Comparison of ENCODE assay signal across 8 cellular contexts in genomic region chr2:218582085-218582484, GRCh38. TPM values are rescaled to one million over a fixed set of nuclear protein-coding genes. Genes with fewer than 3 reads are reported as not detected.
DNase-seq lines count a peak whose midpoint lies in the region; ATAC-seq and TF ChIP-seq lines count a peak whose summit lies in the region.

No MANE protein-coding gene starts in this region.

- ATAC-seq in activated CD4-positive, CD25-positive, alpha-beta regulatory T cell treated with anti-CD3 and anti-CD28 coated beads, Interleukin-2, amount 50 U/mL, for 24 hours = peak; percentile 99 to 100
- peak; percentile 68 for ATAC-seq in HG03439 (IDR thresholded peaks at IDR 0.05; ENCODE audit: unreplicated experiment)

- intact Hi-C loops in activated T-helper 2 cell treated with anti-CD3 and anti-CD28 coated beads, Interferon-gamma antibody, Interleukin-2, Interleukin-4, amounts not matched to agents 10 μg/mL and 5 μg/mL and 100 μg/mL, durations not matched to agents 14 hours and 24 hours and 36 hours (cut with micrococcal nuclease) = loop anchor here (1.0 to 5.0 kb wide), 2 partner anchors 14 to 175 kb away; partner anchors contain the start of genes CNOT9 and USP37
- intact Hi-C loops in posterior vena cava (cut with DNase I) (no loop called here), uterus (cut with DNase I; ENCODE audit: low total_unique reads) (no loop called here)

- peaks cover 69% of the 10 kb centered on the region for H3K36me3 Mint-ChIP-seq in activated T-helper 2 cell treated with anti-CD3 and anti-CD28 coated beads, Interferon-gamma antibody, Interleukin-2, Interleukin-4, amounts not matched to agents 10 μg/mL and 5 μg/mL and 100 μg/mL, durations not matched to agents 14 hours and 24 hours and 36 hours (ENCODE audit: low read depth)
- H3K36me3 Mint-ChIP-seq in glutamatergic neuron (ENCODE audit: unreplicated experiment) = no peaks in the 10 kb centered on the region

- no peaks in the 10 kb centered on the region for H3K27me3 Mint-ChIP-seq in activated T-helper 2 cell treated with anti-CD3 and anti-CD28 coated beads, Interferon-gamma antibody, Interleukin-2, Interleukin-4, amounts not matched to agents 10 μg/mL and 5 μg/mL and 100 μg/mL, durations not matched to agents 14 hours and 24 hours and 36 hours (ENCODE audit: low read depth)
- H3K27me3 Mint-ChIP-seq in glutamatergic neuron (ENCODE audit: unreplicated experiment) = no peaks in the 10 kb centered on the region

- TF ChIP-seq POLR2A in uterus (IDR thresholded peaks at IDR 0.05) = no peak

- peaks cover 33% of the 10 kb centered on the region for H3K4me1 Mint-ChIP-seq in activated T-helper 2 cell treated with anti-CD3 and anti-CD28 coated beads, Interferon-gamma antibody, Interleukin-2, Interleukin-4, amounts not matched to agents 10 μg/mL and 5 μg/mL and 100 μg/mL, durations not matched to agents 14 hours and 24 hours and 36 hours (ENCODE audit: low read depth)
- H3K4me1 Mint-ChIP-seq in glutamatergic neuron (ENCODE audit: low read depth, unreplicated experiment) = peaks cover 2% of the 10 kb centered on the region

- H3K36me3 ChIP-seq in uterus = no peaks in the 10 kb centered on the region

- H3K4me3 ChIP-seq in uterus = no peak overlapping the region

- TF ChIP-seq CTCF in uterus (IDR thresholded peaks at IDR 0.05) (no peak), glutamatergic neuron (IDR thresholded peaks at IDR 0.05; ENCODE audit: partially characterized antibody, unreplicated experiment) (no peak)

- no peak overlapping the region for H3K4me3 Mint-ChIP-seq in activated T-helper 2 cell treated with anti-CD3 and anti-CD28 coated beads, Interferon-gamma antibody, Interleukin-2, Interleukin-4, amounts not matched to agents 10 μg/mL and 5 μg/mL and 100 μg/mL, durations not matched to agents 14 hours and 24 hours and 36 hours (ENCODE audit: low read depth)
- H3K4me3 Mint-ChIP-seq in glutamatergic neuron (ENCODE audit: unreplicated experiment) = no peak overlapping the region

- H3K9me3 Mint-ChIP-seq in activated T-helper 2 cell treated with anti-CD3 and anti-CD28 coated beads, Interferon-gamma antibody, Interleukin-2, Interleukin-4, amounts not matched to agents 10 μg/mL and 5 μg/mL and 100 μg/mL, durations not matched to agents 14 hours and 24 hours and 36 hours = no peaks in the 10 kb centered on the region
- no peaks in the 10 kb centered on the region for H3K9me3 Mint-ChIP-seq in glutamatergic neuron (ENCODE audit: unreplicated experiment)

- peak overlapping the region; percentile 77 for H3K27ac Mint-ChIP-seq in activated T-helper 2 cell treated with anti-CD3 and anti-CD28 coated beads, Interferon-gamma antibody, Interleukin-2, Interleukin-4, amounts not matched to agents 10 μg/mL and 5 μg/mL and 100 μg/mL, durations not matched to agents 14 hours and 24 hours and 36 hours
- H3K27ac Mint-ChIP-seq in glutamatergic neuron (ENCODE audit: unreplicated experiment) = no peak overlapping the region

- no peaks in the 10 kb centered on the region for H3K27me3 ChIP-seq in uterus

- no peak for DNase-seq in activated CD4-positive, CD25-positive, alpha-beta regulatory T cell (lab: John Stamatoyannopoulos, UW)
- no peak for DNase-seq in activated T-helper 2 cell treated with anti-CD3 and anti-CD28 coated beads, Interferon-gamma antibody, Interleukin-2, Interleukin-4, amounts not matched to agents 10 μg/mL and 5 μg/mL and 100 μg/mL, durations not matched to agents 14 hours and 24 hours and 36 hours (ENCODE audit: low spot score)
- DNase-seq in renal cortical epithelial cell (ENCODE audit: low read depth) = peak; percentile 71
- DNase-seq in posterior vena cava (ENCODE audit: low spot score) = no peak
- DNase-seq in uterus = no peak
- DNase-seq in glutamatergic neuron = no peak

- no peaks in the 10 kb centered on the region for H3K4me1 ChIP-seq in uterus

- H3K27ac ChIP-seq in uterus = no peak overlapping the region

- no peaks in the 10 kb centered on the region for H3K9me3 ChIP-seq in uterus

RNA-seq across cellular contexts. Expression of gene CNOT9, which starts 13.4 kb away (rescaled TPM):
- 127 and 135 TPM in 2 replicates for total RNA-seq in activated T-helper 2 cell treated with anti-CD3 and anti-CD28 coated beads, Interferon-gamma antibody, Interleukin-2, Interleukin-4, amounts not matched to agents 10 μg/mL and 5 μg/mL and 100 μg/mL, durations not matched to agents 14 hours and 24 hours and 36 hours
- 29.4 and 43.9 TPM in 2 replicates for total RNA-seq in renal cortical epithelial cell
- 10 to 100 TPM; 29.3 to 31.5 TPM for total RNA-seq in posterior vena cava
- 10 to 100 TPM; 42.1 to 78.2 (median 51.2) TPM for total RNA-seq in uterus
- total RNA-seq in glutamatergic neuron (ENCODE audit: unreplicated experiment) = 58.1 TPM

RNA-seq across cellular contexts. Expression of gene USP37, which starts 13.9 kb away (rescaled TPM):
- total RNA-seq in activated T-helper 2 cell treated with anti-CD3 and anti-CD28 coated beads, Interferon-gamma antibody, Interleukin-2, Interleukin-4, amounts not matched to agents 10 μg/mL and 5 μg/mL and 100 μg/mL, durations not matched to agents 14 hours and 24 hours and 36 hours = 40.7 and 43.7 TPM in 2 replicates
- 9.2 and 12.2 TPM in 2 replicates for total RNA-seq in renal cortical epithelial cell
- total RNA-seq in posterior vena cava = 10 to 100 TPM; 11.7 to 13.9 TPM
- 10 to 100 TPM in 3 of 4 donors, 1 to 10 TPM in 1; 9.1 to 59.3 (median 20.7) TPM for total RNA-seq in uterus
- 12.7 TPM for total RNA-seq in glutamatergic neuron (ENCODE audit: unreplicated experiment)

RNA-seq across cellular contexts. Expression of gene PLCD4, which starts 25.6 kb away (rescaled TPM):
- total RNA-seq in activated T-helper 2 cell treated with anti-CD3 and anti-CD28 coated beads, Interferon-gamma antibody, Interleukin-2, Interleukin-4, amounts not matched to agents 10 μg/mL and 5 μg/mL and 100 μg/mL, durations not matched to agents 14 hours and 24 hours and 36 hours = 0.18 and 0.23 TPM in 2 replicates
- total RNA-seq in renal cortical epithelial cell = 2.9 and 3.0 TPM in 2 replicates
- total RNA-seq in posterior vena cava = 1 to 10 TPM; 1.0 to 1.9 TPM
- total RNA-seq in uterus = 1 to 10 TPM in 2 of 4 donors, under 1 TPM in 1, not detected in 1; 0.26 to 2.4 (median 1.2) TPM
- 1.9 TPM for total RNA-seq in glutamatergic neuron (ENCODE audit: unreplicated experiment)
